ENCODE assay signal across 8 cellular contexts in the genomic region with DNA sequence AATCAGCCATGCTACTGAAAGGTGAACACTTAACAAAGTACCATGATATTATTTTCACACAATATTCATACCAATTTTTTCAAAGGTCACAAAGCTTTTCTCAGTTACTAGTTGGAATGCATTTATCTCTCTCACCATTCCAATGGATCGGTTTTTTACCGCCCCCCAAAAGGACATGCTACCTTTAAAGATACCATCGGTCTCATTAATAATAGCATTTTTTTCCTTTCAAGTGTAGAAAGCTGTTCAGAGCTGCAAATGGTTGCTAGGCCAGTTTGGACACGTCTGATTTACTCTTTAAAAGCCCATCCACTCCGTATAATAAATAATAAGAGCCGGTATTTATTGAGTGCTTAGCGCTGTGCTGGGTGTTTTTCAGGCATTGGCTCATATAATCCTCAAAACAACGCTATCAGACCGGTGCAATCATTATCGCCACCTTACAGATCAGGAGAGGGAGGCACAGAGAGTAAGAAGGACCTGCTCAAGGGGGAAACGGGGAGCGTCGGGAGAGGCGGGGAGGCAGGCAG. TPM values are rescaled to one million over a fixed set of nuclear protein-coding genes. Genes with fewer than 3 reads are reported as not detected.
A peak's percentile ranks its signal among the peaks of the same experiment; 100 is the strongest.
DNase-seq lines count a peak whose midpoint lies in the region; ATAC-seq and TF ChIP-seq lines count a peak whose summit lies in the region.

No MANE protein-coding gene starts in this region.

- H3K27ac ChIP-seq in heart left ventricle (peak overlapping the region in 3 of 12 donors; percentile 43 to 69 (median 67)), urinary bladder (ENCODE audit: low read depth) (no peak overlapping the region)

- no peak overlapping the region for H3K9ac ChIP-seq in mucosa of stomach (ENCODE audit: low read length)

- H3K36me3 ChIP-seq in heart left ventricle (no peaks in the 10 kb centered on the region), mucosa of stomach (ENCODE audit: control insufficient read depth, insufficient read depth, low read length) (no peaks in the 10 kb centered on the region), urinary bladder (ENCODE audit: insufficient read depth) (no peaks in the 10 kb centered on the region)

- WGBS in heart left ventricle, 4 donors: 4 to 8% (median 7%) methylated on average over 14 of the region's 14 CpGs
- WGBS in urinary bladder: 7% methylated on average over 14 of the region's 14 CpGs

- no peak overlapping the region for H3K27ac Mint-ChIP-seq in chondrocyte (ENCODE audit: unreplicated experiment)

- peaks cover 10% of the 10 kb centered on the region for H3K4me1 Mint-ChIP-seq in chondrocyte (ENCODE audit: low read depth)

- ATAC-seq in heart left ventricle (no peak), Right ventricle myocardium inferior (no peak), GM21737 (IDR thresholded peaks at IDR 0.05; ENCODE audit: unreplicated experiment) (no peak), HG03025 (IDR thresholded peaks at IDR 0.05; ENCODE audit: low FRiP score, unreplicated experiment) (no peak)

- H3K9me3 ChIP-seq in heart left ventricle (no peaks in the 10 kb centered on the region), mucosa of stomach (ENCODE audit: control insufficient read depth, low read length) (no peaks in the 10 kb centered on the region)

- H3K4me3 Mint-ChIP-seq in chondrocyte (ENCODE audit: unreplicated experiment): peak overlapping the region; percentile 43

- peaks cover 0 to 32% (median 12%) of the 10 kb centered on the region in 12 donors for H3K4me1 ChIP-seq in heart left ventricle
- peaks cover 6% of the 10 kb centered on the region for H3K4me1 ChIP-seq in mucosa of stomach (ENCODE audit: control insufficient read depth, insufficient read depth, low read length)
- peaks cover 1% of the 10 kb centered on the region for H3K4me1 ChIP-seq in urinary bladder (ENCODE audit: insufficient read depth)

- intact Hi-C loops in heart left ventricle (cut with DNase I) (no loop called here), Right ventricle myocardium inferior (cut with DNase I) (no loop called here)

- TF ChIP-seq POLR2A in heart left ventricle (IDR thresholded peaks at IDR 0.05): no peak

- peaks cover 71% of the 10 kb centered on the region for H3K27me3 Mint-ChIP-seq in chondrocyte (ENCODE audit: low read depth)

- TF ChIP-seq CTCF in heart left ventricle (IDR thresholded peaks at IDR 0.05) (no peak), chondrocyte (IDR thresholded peaks at IDR 0.05) (no peak)

- no peaks in the 10 kb centered on the region for H3K36me3 Mint-ChIP-seq in chondrocyte (ENCODE audit: low read depth)

- H3K9me3 Mint-ChIP-seq in chondrocyte (ENCODE audit: low read depth): no peaks in the 10 kb centered on the region

- H3K27me3 ChIP-seq in heart left ventricle (peaks cover 5 to 73% (median 26%) of the 10 kb centered on the region in 9 donors), mucosa of stomach (ENCODE audit: control insufficient read depth, insufficient read depth, low read length) (peaks cover 36% of the 10 kb centered on the region)

- H3K4me3 ChIP-seq in heart left ventricle (peak overlapping the region in 11 of 12 donors; percentile 39 to 74 (median 60)), mucosa of stomach (ENCODE audit: low read length) (peak overlapping the region; percentile 42), urinary bladder (ENCODE audit: low read depth, low read length) (peak overlapping the region; percentile 67)

- DNase-seq in heart left ventricle (no peak), Right ventricle myocardium inferior (ENCODE audit: missing footprints) (no peak), chondrocyte (ENCODE audit: low spot score) (no peak)
- no peak for DNase-seq in stimulated activated CD4-positive, alpha-beta T cell treated with anti-CD3 and anti-CD28 coated beads, Interleukin-12 subunit alpha, Interleukin-12 subunit beta, amount 100 ng/mL, for 4 hours

RNA-seq across cellular contexts. Expression of gene STON2, which starts 35.0 kb away (rescaled TPM):
- total RNA-seq in heart left ventricle (10 to 100 TPM in 3 of 9 donors, 1 to 10 TPM in 6; 3.2 to 27.5 (median 7.0) TPM), Right ventricle myocardium inferior (12.8 TPM), chondrocyte (not detected in 3 replicates), urinary bladder (53.5 TPM)
- polyA plus RNA-seq in heart left ventricle (1 to 10 TPM in 1 of 2 donors, under 1 TPM in 1; 0.28 to 1.7 TPM), urinary bladder (2.0 TPM)
